Comparison of ENCODE assay signal across 7 cellular contexts in genomic region chr7:79442766-79443165, GRCh38. TPM values are rescaled to one million over a fixed set of nuclear protein-coding genes. Genes with fewer than 3 reads are reported as not detected.
DNase-seq lines count a peak whose midpoint lies in the region; TF ChIP-seq lines count a peak whose summit lies in the region.
"Not testable (repeated sequence)": the region's sequence is repeated elsewhere in the genome, so short reads cannot be mapped to it uniquely, and the experiment has no call there.

No MANE protein-coding gene starts in this region.

- not testable (repeated sequence) for H3K36me3 ChIP-seq in adipocyte (ENCODE audit: control insufficient read depth, insufficient read depth, low read length, severe bottlenecking); endocrine pancreas (ENCODE audit: control insufficient read depth, insufficient read depth, low read length)

- DNase-seq in EH (ENCODE audit: low read depth) = peak; percentile 54
- DNase-seq in HFFc6; progenitor cell of endocrine pancreas (ENCODE audit: low spot score, unreplicated experiment): not testable (repeated sequence)
- DNase-seq in NCI-H226 = peak; percentile 58
- peak; percentile 10 for DNase-seq in adipocyte (ENCODE audit: low read depth)
- DNase-seq in foreskin fibroblast = peak; percentile 35 to 58

- not testable (repeated sequence) for H3K4me1 ChIP-seq in adipocyte (ENCODE audit: control insufficient read depth, insufficient read depth, low read length); endocrine pancreas (ENCODE audit: control insufficient read depth, insufficient read depth, low read length)

- H3K27me3 ChIP-seq in adipocyte (replicated peaks; ENCODE audit: control insufficient read depth, insufficient read depth, low read length); endocrine pancreas (ENCODE audit: control insufficient read depth, insufficient read depth, low read length): not testable (repeated sequence)

- not testable (repeated sequence) for H3K36me3 Mint-ChIP-seq in HFFc6 (ENCODE audit: low read depth); progenitor cell of endocrine pancreas (ENCODE audit: insufficient read depth)

- TF ChIP-seq CTCF in HFFc6 (IDR thresholded peaks at IDR 0.05); foreskin fibroblast (IDR thresholded peaks at IDR 0.05; ENCODE audit: low read depth, low read length); progenitor cell of endocrine pancreas (IDR thresholded peaks at IDR 0.05; ENCODE audit: unreplicated experiment): not testable (repeated sequence)

- not testable (repeated sequence) for H3K9me3 Mint-ChIP-seq in HFFc6; progenitor cell of endocrine pancreas (ENCODE audit: low read depth)

- not testable (repeated sequence) for H3K9me3 ChIP-seq in adipocyte (ENCODE audit: control insufficient read depth, low read length); endocrine pancreas (ENCODE audit: control insufficient read depth, low read length)

- H3K4me1 Mint-ChIP-seq in HFFc6 (ENCODE audit: low read depth) = peaks cover 20% of the 10 kb centered on the region
- not testable (repeated sequence) for H3K4me1 Mint-ChIP-seq in progenitor cell of endocrine pancreas (ENCODE audit: low read depth)

- H3K9ac ChIP-seq in adipocyte (ENCODE audit: low read length); endocrine pancreas (ENCODE audit: control insufficient read depth, insufficient read depth, low read length): not testable (repeated sequence)

- peak overlapping the region; percentile 67 for H3K27ac Mint-ChIP-seq in HFFc6
- peak overlapping the region; percentile 39 for H3K27ac Mint-ChIP-seq in progenitor cell of endocrine pancreas

- not testable (repeated sequence) for H3K4me3 ChIP-seq in adipocyte (ENCODE audit: low read length); foreskin fibroblast (ENCODE audit: low read depth in 1 of 2, low read length in 2 of 2)
- peak overlapping the region; percentile 22 for H3K4me3 ChIP-seq in endocrine pancreas (ENCODE audit: control insufficient read depth, insufficient read depth, low read length)

- not testable (repeated sequence) for H3K27me3 Mint-ChIP-seq in HFFc6 (ENCODE audit: insufficient read depth); progenitor cell of endocrine pancreas

- H3K4me3 Mint-ChIP-seq in HFFc6 = peak overlapping the region; percentile 4
- not testable (repeated sequence) for H3K4me3 Mint-ChIP-seq in progenitor cell of endocrine pancreas (ENCODE audit: low read depth)

RNA-seq across cellular contexts. Expression of gene MAGI2, which starts 10.7 kb away (rescaled TPM):
- 1 to 10 TPM; 7.1 to 9.8 (median 8.5) TPM for total RNA-seq in HFFc6 (2021; fragmentation: NEBNext Ultra II Directional; extraction: Animal tissue kit (Norgen Biotek cat#: 25700))
- 11.4 and 13.4 TPM in 2 replicates for total RNA-seq in progenitor cell of endocrine pancreas
